8 cellular contexts compared by ENCODE assay signal in the genomic region with DNA sequence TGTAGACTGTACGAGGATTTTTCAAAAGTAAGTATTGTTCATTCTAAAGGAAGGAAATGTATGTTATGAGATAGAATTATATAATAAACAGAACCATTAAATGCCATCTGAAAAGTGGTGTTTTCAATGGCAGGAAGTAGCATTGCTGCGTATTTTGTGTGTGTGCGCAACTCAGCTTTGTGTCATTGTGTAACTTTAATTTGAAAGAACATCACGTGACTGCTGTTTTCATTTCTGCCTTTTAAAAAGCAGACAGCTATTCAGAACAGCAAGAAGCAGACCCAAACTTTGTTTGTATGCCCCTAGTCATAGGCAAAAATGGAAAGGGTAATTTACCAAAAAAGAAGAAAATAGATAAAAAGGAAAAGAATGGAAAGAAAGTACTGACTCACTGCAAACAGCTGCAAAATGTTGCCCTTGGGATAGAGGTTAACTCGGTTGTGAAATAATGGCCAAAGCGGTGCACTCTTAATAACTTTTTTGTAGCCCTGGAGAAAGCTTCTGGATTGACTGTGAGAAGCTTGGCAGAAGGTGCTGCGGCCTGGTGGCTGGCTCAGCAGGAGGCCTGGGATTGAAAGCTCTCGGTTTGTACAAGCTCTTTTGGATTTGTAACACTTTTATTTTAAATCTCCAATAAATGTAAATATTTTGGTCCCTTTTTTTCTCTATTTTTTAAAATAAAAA.
A peak's percentile ranks its signal among the peaks of the same experiment; 100 is the strongest.
DNase-seq lines count a peak whose midpoint lies in the region; TF ChIP-seq lines count a peak whose summit lies in the region.

No MANE protein-coding gene starts in this region.

- H3K9me3 ChIP-seq in endodermal cell (ENCODE audit: control insufficient read depth, low read length): no peaks in the 10 kb centered on the region

- no peak for DNase-seq in CD14-positive monocyte (ENCODE audit: low spot score)
- DNase-seq in NCI-H1092 treated with DMSO at 0.1 percent for 48 hours (lab: John Stamatoyannopoulos, UW): peak; percentile 70
- no peak for DNase-seq in endodermal cell
- peak; percentile 39 for DNase-seq in midbrain (lab: John Stamatoyannopoulos, UW)
- no peak for DNase-seq in NCI-H1105 (lab: John Stamatoyannopoulos, UW)
- no peak for DNase-seq in stimulated activated CD4-positive, alpha-beta T cell treated with anti-CD3 and anti-CD28 coated beads, Interleukin-4, amount 100 ng/mL, for 24 hours
- no peak for DNase-seq in activated effector memory CD4-positive, alpha-beta T cell treated with Interleukin-2 at 50 U/mL for 16 hours
- no peak for DNase-seq in activated naive CD4-positive, alpha-beta T cell treated with anti-CD3 and anti-CD28 coated beads, Interleukin-2, amount 50 U/mL, for 16 hours

- H3K27ac ChIP-seq in endodermal cell (ENCODE audit: low read depth, low read length): no peak overlapping the region

- intact Hi-C loops in CD14-positive monocyte (cut with micrococcal nuclease): no loop called here

- H3K4me3 Mint-ChIP-seq in CD14-positive monocyte (peak overlapping the region; percentile 43 to 83), endodermal cell (peak overlapping the region; percentile 6)

- H3K9me3 Mint-ChIP-seq in CD14-positive monocyte (peaks cover 0 to 4% (median 0%) of the 10 kb centered on the region in 7 donors), endodermal cell (peaks cover 1% of the 10 kb centered on the region)

- H3K4me3 ChIP-seq in endodermal cell (ENCODE audit: low read length): peak overlapping the region; percentile 22

- H3K36me3 Mint-ChIP-seq in CD14-positive monocyte (no peaks in the 10 kb centered on the region), endodermal cell (ENCODE audit: low read depth) (peaks cover 27% of the 10 kb centered on the region)

- peaks cover 10% of the 10 kb centered on the region for H3K4me1 ChIP-seq in endodermal cell (ENCODE audit: control insufficient read depth, insufficient read depth, low read length)

- TF ChIP-seq CTCF in CD14-positive monocyte (IDR thresholded peaks at IDR 0.05) (no peak), endodermal cell (conservative IDR thresholded peaks at IDR 0.05) (no peak)

- H3K9ac ChIP-seq in endodermal cell (ENCODE audit: extremely low read depth, low read length, poor library complexity, severe bottlenecking): no peak overlapping the region

- H3K27me3 Mint-ChIP-seq in CD14-positive monocyte (ENCODE audit: low read depth in 3 of 3) (peaks cover 0 to 2% (median 0%) of the 10 kb centered on the region in 3 donors), endodermal cell (ENCODE audit: insufficient read depth) (no peaks in the 10 kb centered on the region)

- WGBS in endodermal cell (ENCODE audit: insufficient coverage in 1 of 2, insufficient read length in 1 of 2), 2 experiments: 71 to 75% methylated on average over 6 to 8 of the region's 8 CpGs

- no peaks in the 10 kb centered on the region for H3K27me3 ChIP-seq in endodermal cell (ENCODE audit: control insufficient read depth, insufficient read depth, low read length, poor library complexity, severe bottlenecking)

- H3K27ac Mint-ChIP-seq in CD14-positive monocyte: peak overlapping the region; percentile 67 to 93 (median 88)
- peak overlapping the region; percentile 78 for H3K27ac Mint-ChIP-seq in endodermal cell

- no peaks in the 10 kb centered on the region for H3K36me3 ChIP-seq in endodermal cell (ENCODE audit: control insufficient read depth, insufficient read depth, low read length)

- H3K4me1 Mint-ChIP-seq in CD14-positive monocyte (peaks cover 50% of the 10 kb centered on the region), endodermal cell (peaks cover 32% of the 10 kb centered on the region)

Comparison
In these comparisons a context has a peak if more than half of its experiments do, and no peak if none do; other contexts are left out.
1. DNase-seq: peak in NCI-H1092 treated with DMSO at 0.1 percent for 48 hours (single experiment) and midbrain (single experiment); none in CD14-positive monocyte (single experiment), endodermal cell (single experiment), NCI-H1105 (single experiment), stimulated activated CD4-positive, alpha-beta T cell treated with anti-CD3 and anti-CD28 coated beads, Interleukin-4, amount 100 ng/mL, for 24 hours (single experiment), activated effector memory CD4-positive, alpha-beta T cell treated with Interleukin-2 at 50 U/mL for 16 hours (single experiment) and activated naive CD4-positive, alpha-beta T cell treated with anti-CD3 and anti-CD28 coated beads, Interleukin-2, amount 50 U/mL, for 16 hours (single experiment).